ENCODE assay signal across 8 cellular contexts in genomic region chr19:7942981-7943443, GRCh38. TPM values are rescaled to one million over a fixed set of nuclear protein-coding genes. Genes with fewer than 3 reads are reported as not detected.
DNase-seq lines count a peak whose midpoint lies in the region; ATAC-seq and TF ChIP-seq lines count a peak whose summit lies in the region.

No MANE protein-coding gene starts in this region.

- H3K79me2 ChIP-seq in PC-3 (ENCODE audit: low read length) (peaks cover 61% of the 10 kb centered on the region), osteoblast (ENCODE audit: insufficient read depth, low read length) (peaks cover 35% of the 10 kb centered on the region)

- CTCF ChIA-PET in PC-3 (lab: Charles Lee), result interaction anchor here (0.5 to 1.7 kb wide), 5 partner anchors 14 to 207 kb away, joined by 3 to 20 read pairs (median 15); partner anchors contain the start of gene SNAPC2

- H3K4me1 ChIP-seq in PC-3 (ENCODE audit: insufficient read depth, low read length) (peaks cover 14% of the 10 kb centered on the region), osteoblast (ENCODE audit: insufficient read depth, low read length) (peaks cover 14% of the 10 kb centered on the region)

- H3K4me3 ChIP-seq in PC-3 (ENCODE audit: low read length) (peak overlapping the region; percentile 91), epithelial cell of proximal tubule (ENCODE audit: low read depth, low read length) (peak overlapping the region; percentile 93), osteoblast (ENCODE audit: insufficient read depth, low read length) (peak overlapping the region; percentile 95)

- H4K20me1 ChIP-seq in PC-3 (ENCODE audit: low read length) (peaks cover 9% of the 10 kb centered on the region; the same call in 1 of the 2 replicates), osteoblast (ENCODE audit: insufficient read depth, low read length) (peaks cover 5% of the 10 kb centered on the region)

- H3K36me3 ChIP-seq in PC-3 (ENCODE audit: low read depth, low read length), result peaks cover 22% of the 10 kb centered on the region
- H3K36me3 ChIP-seq in osteoblast (ENCODE audit: insufficient read depth, low read length), result peaks cover 11% of the 10 kb centered on the region

- ATAC-seq in activated CD4-positive, CD25-positive, alpha-beta regulatory T cell treated with anti-CD3 and anti-CD28 coated beads, Interleukin-2, amount 50 U/mL, for 24 hours, result peak; percentile 6 to 7
- no peak for ATAC-seq in PC-3

- H3K27ac ChIP-seq in PC-3 (ENCODE audit: low read length) (peak overlapping the region; percentile 75), osteoblast (ENCODE audit: low read depth, low read length) (peak overlapping the region; percentile 95)

- peak overlapping the region; percentile 99 for H3K9ac ChIP-seq in PC-3 (ENCODE audit: low read length)

- H3K9me2 ChIP-seq in PC-3 (replicated peaks; ENCODE audit: low read length), result no peaks in the 10 kb centered on the region

- H3K27me3 ChIP-seq in PC-3 (ENCODE audit: low read length) (no peaks in the 10 kb centered on the region), osteoblast (ENCODE audit: insufficient read depth, low read length) (no peaks in the 10 kb centered on the region)

- TF ChIP-seq CTCF in PC-3 (conservative IDR thresholded peaks at IDR 0.05; ENCODE audit: low read depth, low read length) (no peak), epithelial cell of proximal tubule (conservative IDR thresholded peaks at IDR 0.05; ENCODE audit: low read depth, low read length) (no peak), osteoblast (IDR thresholded peaks at IDR 0.05; ENCODE audit: extremely low read depth, low read depth, low read length) (no peak), GM13977 (IDR thresholded peaks at IDR 0.05; ENCODE audit: extremely low read depth, insufficient read depth, missing control alignments) (no peak)

- H3K4me2 ChIP-seq in PC-3 (ENCODE audit: low read length) (peak overlapping the region; percentile 89), osteoblast (ENCODE audit: insufficient read depth, low read length) (peak overlapping the region; percentile 84)

- DNase-seq in activated CD4-positive, CD25-positive, alpha-beta regulatory T cell treated with anti-CD3 and anti-CD28 coated beads, Interleukin-2, amount 50 U/mL, for 72 hours, result no peak
- DNase-seq in PC-3 (peak; percentile 23), epithelial cell of proximal tubule (ENCODE audit: low read depth) (no peak), osteoblast (ENCODE audit: insufficient read length, low spot score, missing footprints) (peak; percentile 73), GM13977 (ENCODE audit: low spot score) (no peak), HCEC 1CT (no peak), EL (no peak)

- H3K9me3 ChIP-seq in PC-3 (ENCODE audit: low read length) (no peaks in the 10 kb centered on the region), osteoblast (ENCODE audit: low read depth, low read length) (no peaks in the 10 kb centered on the region)

- TSS peak; percentile 43 for BruUV-seq in PC-3 (replicated peaks; lab: Mats Ljungman, UMichigan)

- POLR2A ChIA-PET in PC-3 (lab: Charles Lee; ENCODE audit: unreplicated experiment), result interaction anchor here (1.0 to 1.4 kb wide), 2 partner anchors 14 to 22 kb away, joined by 9 to 47 read pairs; no protein-coding TSS in a partner anchor

- in situ Hi-C loops in GM13977 (cut with MboI; ENCODE audit: low pct_unique_long_range_greater_than_20kb, low sequenced_read_pairs, unreplicated experiment), result no loop called here

- no peaks in the 10 kb centered on the region for H3F3A ChIP-seq in PC-3 (ENCODE audit: low read length, unreplicated experiment)

- intact Hi-C loops in PC-3 (cut with micrococcal nuclease), result loop anchor here (1.0 to 5.0 kb wide), 2 partner anchors 14 to 44 kb away; no protein-coding TSS in a partner anchor

- H2AFZ ChIP-seq in PC-3 (ENCODE audit: low read length) (peak overlapping the region; percentile 67), osteoblast (ENCODE audit: low read length) (peak overlapping the region; percentile 87)

RNA-seq across cellular contexts. Expression of gene TIMM44, which starts 0.5 kb away (rescaled TPM):
- 191 and 262 TPM in 2 replicates for total RNA-seq in PC-3 (2014; rRNA removed)
- total RNA-seq in epithelial cell of proximal tubule, result 39.0 and 108 TPM in 2 replicates
- 52.5 and 55.4 TPM in 2 replicates for total RNA-seq in osteoblast

RNA-seq across cellular contexts. Expression of gene CTXN1, which starts 17.1 kb away (rescaled TPM):
- total RNA-seq in PC-3 (2014; rRNA removed) (11.4 and 40.3 TPM in 2 replicates), epithelial cell of proximal tubule (12.4 and 42.8 TPM in 2 replicates), osteoblast (1.5 and 2.5 TPM in 2 replicates)

RNA-seq across cellular contexts. Expression of gene SNAPC2, which starts 22.9 kb away (rescaled TPM):
- total RNA-seq in PC-3 (2014; rRNA removed) (40.1 and 61.7 TPM in 2 replicates), epithelial cell of proximal tubule (29.1 and 34.2 TPM in 2 replicates), osteoblast (16.8 and 18.5 TPM in 2 replicates)

RNA-seq across cellular contexts. Expression of gene TGFBR3L, which starts 28.4 kb away (rescaled TPM):
- total RNA-seq in PC-3 (2014; rRNA removed) (10.5 and 15.5 TPM in 2 replicates), epithelial cell of proximal tubule (1.6 and 16.8 TPM in 2 replicates), osteoblast (under 0.01 TPM in 1 of 2 replicates, not detected in the other)

RNA-seq across cellular contexts. Expression of gene MAP2K7, which starts 39.3 kb away (rescaled TPM):
- total RNA-seq in PC-3 (2014; rRNA removed) (39.3 and 40.5 TPM in 2 replicates), epithelial cell of proximal tubule (7.6 and 14.6 TPM in 2 replicates), osteoblast (12.4 and 14.8 TPM in 2 replicates)

Comparison
In these comparisons a context has a peak if more than half of its experiments do, and no peak if none do; other contexts are left out.
1. DNase-seq: peak in PC-3 (single experiment) and osteoblast (single experiment); none in activated CD4-positive, CD25-positive, alpha-beta regulatory T cell treated with anti-CD3 and anti-CD28 coated beads, Interleukin-2, amount 50 U/mL, for 72 hours (single experiment), epithelial cell of proximal tubule (single experiment), GM13977 (single experiment), HCEC 1CT (single experiment) and EL (single experiment).
2. Peak in every context shown above with its lines, with median percentiles within 50 percentile points of each other: H3K4me3 ChIP-seq.